8 cellular contexts compared by ENCODE assay signal in genomic region chr1:208245185-208245705, GRCh38. TPM values are rescaled to one million over a fixed set of nuclear protein-coding genes. Genes with fewer than 3 reads are reported as not detected.
DNase-seq lines count a peak whose midpoint lies in the region; TF ChIP-seq lines count a peak whose summit lies in the region.

No MANE protein-coding gene starts in this region.

- in situ Hi-C loops in SK-MEL-5 (cut with HindIII; ENCODE audit: low pct_unique_long_range_greater_than_20kb, low sequenced_read_pairs): loop anchor here (25.0 kb wide), 1 partner anchor 233 kb away; no protein-coding TSS in a partner anchor

- H3K9me3 ChIP-seq in MG63: no peaks in the 10 kb centered on the region
- no peaks in the 10 kb centered on the region for H3K9me3 ChIP-seq in suprapubic skin

- TF ChIP-seq CTCF in suprapubic skin (IDR thresholded peaks at IDR 0.05): peak; percentile 67 to 78

- peak in 1 of 2 donors; percentile 13 for TF ChIP-seq POLR2A in suprapubic skin (IDR thresholded peaks at IDR 0.05)

- no peaks in the 10 kb centered on the region for H3K36me3 ChIP-seq in MG63
- H3K36me3 ChIP-seq in suprapubic skin: no peaks in the 10 kb centered on the region

- peak overlapping the region; percentile 85 for H3K27ac ChIP-seq in suprapubic skin

- TF ChIP-seq EP300 in suprapubic skin (IDR thresholded peaks at IDR 0.05): no peak

- DNase-seq in DMS79 (lab: John Stamatoyannopoulos, UW) (peak; percentile 81), GOT3 (lab: John Stamatoyannopoulos, UW) (peak; percentile 39), MG63 (peak; percentile 81), SK-MEL-5 (ENCODE audit: low read depth, low spot score) (peak; percentile 94), globus pallidus (ENCODE audit: low spot score) (peak; percentile 83), occipital lobe (lab: John Stamatoyannopoulos, UW) (peak; percentile 84), suprapubic skin (ENCODE audit: low spot score in 2 of 2) (peak; percentile 93)
- peak; percentile 78 for DNase-seq in activated naive CD4-positive, alpha-beta T cell treated with anti-CD3 and anti-CD28 coated beads, Interleukin-2, amount 50 U/mL, for 16 hours

- 7% methylated on average over 22 of the region's 22 CpGs for WGBS in suprapubic skin

- H3K4me3 ChIP-seq in MG63 (no peak overlapping the region), suprapubic skin (peak overlapping the region; percentile 85)

- peaks cover 35% of the 10 kb centered on the region for H3K4me1 ChIP-seq in suprapubic skin

- H3K27me3 ChIP-seq in MG63: peaks cover 29% of the 10 kb centered on the region
- H3K27me3 ChIP-seq in suprapubic skin: no peaks in the 10 kb centered on the region

RNA-seq across cellular contexts. Expression of gene PLXNA2, which starts 1.1 kb away (rescaled TPM):
- 0.17 and 0.56 TPM in 2 replicates for total RNA-seq in MG63 (2014; rRNA removed; shearing (Covaris generic); ENCODE audit: low replicate concordance)
- total RNA-seq in SK-MEL-5 (2014; rRNA removed; shearing (Covaris generic)): 0.34 and 0.53 TPM in 2 replicates
- 1.3 and 3.1 TPM in 2 replicates for polyA plus RNA-seq in SK-MEL-5 (2015; cell fraction: cytosol; rRNA removed)
- polyA plus RNA-seq in SK-MEL-5 (2015; cell fraction: nucleus; rRNA removed): 1.8 and 4.8 TPM in 2 replicates
- total RNA-seq in occipital lobe (60.7 TPM), suprapubic skin (10 to 100 TPM; 35.3 to 53.9 (median 45.7) TPM)

Comparison
In these comparisons a context has a peak if more than half of its experiments do, and no peak if none do; other contexts are left out.
1. DNase-seq: peak in every context shown above with its lines; median percentile 94 in SK-MEL-5; 93 in suprapubic skin; 84 in occipital lobe; 83 in globus pallidus; 81 in DMS79; 81 in MG63; 78 in activated naive CD4-positive, alpha-beta T cell treated with anti-CD3 and anti-CD28 coated beads, Interleukin-2, amount 50 U/mL, for 16 hours; 39 in GOT3.
2. RNA of gene PLXNA2, which starts 1.1 kb away (total RNA-seq): 60.7 TPM in occipital lobe (single experiment) and 35.3 to 53.9 TPM in suprapubic skin; 0.17 to 0.56 TPM in MG63 and 0.34 to 0.53 TPM in SK-MEL-5; every median in the first group is over 10 times any median in the second.